Comparison of ENCODE assay signal across 25 cellular contexts in the genomic region with DNA sequence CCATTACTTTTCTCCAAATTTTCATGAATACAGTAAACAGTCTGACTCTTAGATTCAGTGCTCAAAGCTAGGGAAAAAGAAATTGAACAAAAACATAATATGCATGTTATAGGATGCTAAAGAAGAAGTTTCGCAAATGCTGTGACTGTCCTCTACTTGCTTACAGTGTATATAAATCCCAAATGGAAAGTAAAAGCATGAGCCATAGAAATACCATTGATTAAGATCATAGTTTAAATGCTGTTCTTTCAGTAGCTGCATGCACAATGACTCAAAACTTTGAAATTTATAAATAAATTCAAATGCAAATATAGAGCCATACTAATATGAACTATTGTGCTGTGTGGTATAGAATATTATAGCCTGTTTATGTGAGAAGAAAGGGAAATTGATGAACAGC.
"Had no signal": no experiment of that assay in that cellular context is flagged by ENCODE, and none has a peak within 500 bp of the region (broad histone marks: within the 10 kb centered on the region; RNA-seq: fewer than 3 reads in every experiment).

No MANE protein-coding gene starts in this region.

- ATAC-seq: activated T-helper 17 cell treated with anti-CD3 and anti-CD28 coated beads, Interleukin-2, amount 50 U/mL, for 72 hours; left lung; naive thymus-derived CD8-positive, alpha-beta T cell; upper lobe of right lung had no signal

- H3K9me3 ChIP-seq: left lung, sigmoid colon, spleen, thyroid gland, upper lobe of right lung had no signal

- H3K9ac ChIP-seq: neural progenitor cell had no signal

- H3K4me3 ChIP-seq: cardiac muscle cell, left lung, neural progenitor cell, sigmoid colon, spleen, thyroid gland, upper lobe of right lung had no signal

- H3K27me3 ChIP-seq: cardiac muscle cell, left lung, neural progenitor cell, sigmoid colon, spleen, thyroid gland, upper lobe of right lung had no signal

- H2AFZ ChIP-seq: neural progenitor cell had no signal

- H3K4me2 ChIP-seq: neural progenitor cell had no signal

- H3K36me3 ChIP-seq: cardiac muscle cell, left lung, neural progenitor cell, sigmoid colon, spleen, thyroid gland, upper lobe of right lung, WERI-Rb-1 had no signal

- FAIRE-seq: endometrium had no signal

- H3K27ac ChIP-seq: cardiac muscle cell, left lung, neural progenitor cell, sigmoid colon, spleen, thyroid gland, upper lobe of right lung, WERI-Rb-1 had no signal

- H3K4me1 ChIP-seq: left lung, neural progenitor cell, sigmoid colon, spleen, thyroid gland, upper lobe of right lung had no signal

- DNase-seq: activated CD4-positive, alpha-beta T cell treated with anti-CD3 and anti-CD28 coated beads, Interleukin-2, amount 50 U/mL, for 1 hour; activated CD4-positive, CD25-positive, alpha-beta regulatory T cell treated with anti-CD3 and anti-CD28 coated beads, Interleukin-2, amount 50 U/mL, for 72 hours; activated CD8-positive, alpha-beta memory T cell treated with anti-CD3 and anti-CD28 coated beads, Interleukin-2, amount 50 U/mL, for 4 hours; activated naive CD4-positive, alpha-beta T cell; activated naive CD8-positive, alpha-beta T cell treated with anti-CD3 and anti-CD28 coated beads for 36 hours; activated T-cell treated with anti-CD3 and anti-CD28 coated beads, Interleukin-2, amount 50 U/mL, for 24 hours; amniotic stem cell; effector CD4-positive, alpha-beta T cell; immature natural killer cell; kidney glomerular epithelial cell; left lung; naive thymus-derived CD8-positive, alpha-beta T cell; retina; sigmoid colon; spleen; stimulated activated CD4-positive, alpha-beta T cell treated with anti-CD3 and anti-CD28 coated beads, Interleukin-4, amount 100 ng/mL, for 1 hour; stimulated activated naive CD4-positive, alpha-beta T cell treated with Interleukin-2 at 50 U/mL for 16 hours; T-helper 1 cell; thyroid gland; upper lobe of right lung; WERI-Rb-1 had no signal
